Comparison of ENCODE assay signal across 23 cellular contexts in genomic region chr2:119005081-119005480, GRCh38.
A peak's percentile ranks its signal among the peaks of the same experiment; 100 is the strongest.
DNase-seq lines count a peak whose midpoint lies in the region; ATAC-seq, FAIRE-seq and TF ChIP-seq lines count a peak whose summit lies in the region.
"Had no signal": no experiment of that assay in that cellular context is flagged by ENCODE, and none has a peak within 500 bp of the region (broad histone marks: within the 10 kb centered on the region; RNA-seq: fewer than 3 reads in every experiment).

No MANE protein-coding gene starts in this region.

- in situ Hi-C loops in gastrocnemius medialis (cut with MboI; ENCODE audit: low sequenced_read_pairs in 4 of 4) = loop anchor here in 2 of 4 donors (25.0 kb wide), 1 partner anchor 307 kb away; no protein-coding TSS in a partner anchor

- TF ChIP-seq CTCF in foreskin keratinocyte (conservative IDR thresholded peaks at IDR 0.05) = no peak
- TF ChIP-seq CTCF in upper lobe of right lung (IDR thresholded peaks at IDR 0.05) = no peak
- TF ChIP-seq CTCF in gastrocnemius medialis (IDR thresholded peaks at IDR 0.05 in 4 of 5, conservative IDR thresholded peaks at IDR 0.05 in 1 of 5) = no peak

- intact Hi-C loops in upper lobe of right lung (cut with DNase I) (no loop called here), gastrocnemius medialis (cut with DNase I; ENCODE audit: low total_unique reads) (no loop called here)

- ATAC-seq in foreskin keratinocyte (peak; percentile 50), upper lobe of right lung (peak; percentile 50), GM19351 (IDR thresholded peaks at IDR 0.05; ENCODE audit: unreplicated experiment) (no peak), gastrocnemius medialis (no peak)
- ATAC-seq: activated CD8-positive, alpha-beta T cell treated with anti-CD3 and anti-CD28 coated beads for 36 hours; activated T-cell treated with anti-CD3 and anti-CD28 coated beads, Interleukin-2, amount 50 U/mL, for 72 hours; GM23338 had no signal

- H3K27me3 ChIP-seq in foreskin keratinocyte = peaks cover 36% of the 10 kb centered on the region
- H3K27me3 ChIP-seq in upper lobe of right lung = no peaks in the 10 kb centered on the region
- H3K27me3 ChIP-seq in gastrocnemius medialis = no peaks in the 10 kb centered on the region
- H3K27me3 ChIP-seq: BE2C, uterus had no signal

- DNase-seq in NK-92 treated with Interleukin-12 subunit alpha and Interleukin-12 subunit beta, amount 100 ng/mL, for 24 hours (lab: John Stamatoyannopoulos, UW) = peak; percentile 76
- DNase-seq in NK-92 (lab: John Stamatoyannopoulos, UW; ENCODE audit: unreplicated experiment) = no peak
- peak; percentile 15 for DNase-seq in RPMI7951 (ENCODE audit: low read depth)
- DNase-seq in foreskin keratinocyte = peak in 1 of 2 donors; percentile 36
- no peak for DNase-seq in upper lobe of right lung
- DNase-seq in gastrocnemius medialis = no peak
- no peak for DNase-seq in GM12891 (ENCODE audit: insufficient read length, low spot score)
- DNase-seq: 8988T; activated B cell treated with CpG ODN at 0.5 μM for 24 hours; activated CD8-positive, alpha-beta T cell treated with anti-CD3 and anti-CD28 coated beads for 36 hours; activated T-cell treated with anti-CD3 and anti-CD28 coated beads, Interleukin-2, amount 50 U/mL, for 72 hours; BE2C; NCI-H1694 treated with DMSO at 0.1 percent for 48 hours; NCI-H446; stomach; T-helper 2 cell; uterus had no signal

- H3K4me1 ChIP-seq in foreskin keratinocyte (no peaks in the 10 kb centered on the region), upper lobe of right lung (no peaks in the 10 kb centered on the region), gastrocnemius medialis (no peaks in the 10 kb centered on the region)
- H3K4me1 ChIP-seq: BE2C, Caco-2, parathyroid adenoma, stomach, uterus had no signal

- no peaks in the 10 kb centered on the region for H3K36me3 ChIP-seq in upper lobe of right lung
- no peaks in the 10 kb centered on the region for H3K36me3 ChIP-seq in gastrocnemius medialis
- H3K36me3 ChIP-seq: BE2C, stomach, uterus had no signal

- FAIRE-seq in GM12891 (lab: Jason Lieb, UNC) = no peak
- FAIRE-seq: islet of Langerhans had no signal

- H3K4me3 ChIP-seq in upper lobe of right lung = no peak overlapping the region
- H3K4me3 ChIP-seq in gastrocnemius medialis = no peak overlapping the region
- H3K4me3 ChIP-seq: GM23338, skin epidermis, stomach, uterus had no signal

- no peak for TF ChIP-seq POLR2A in gastrocnemius medialis (IDR thresholded peaks at IDR 0.05)
- no peak for TF ChIP-seq POLR2A in GM12891 (IDR thresholded peaks at IDR 0.05; ENCODE audit: low read depth, low read length)

- H3K27ac ChIP-seq in foreskin keratinocyte (no peak overlapping the region), upper lobe of right lung (no peak overlapping the region), gastrocnemius medialis (no peak overlapping the region)
- H3K27ac ChIP-seq: parathyroid adenoma, skin epidermis, stomach, uterus had no signal

- H3K9me3 ChIP-seq in upper lobe of right lung (no peaks in the 10 kb centered on the region), gastrocnemius medialis (no peaks in the 10 kb centered on the region)
- H3K9me3 ChIP-seq: BE2C, Caco-2, uterus had no signal

TF ChIP-seq in GM12891, 5 proteins besides CTCF, POLR2A, EP300 and RAD21:
- TF ChIP-seq POLR2AphosphoS5 (IDR thresholded peaks at IDR 0.05; ENCODE audit: low read depth, low read length) (no peak), SPI1 (IDR thresholded peaks at IDR 0.05; ENCODE audit: low read depth, low read length) (no peak), POU2F2 (IDR thresholded peaks at IDR 0.05; ENCODE audit: low read depth, low read length) (no peak), PAX5 (IDR thresholded peaks at IDR 0.05; ENCODE audit: insufficient read depth, low read length, severe bottlenecking) (no peak), TAF1 (IDR thresholded peaks at IDR 0.05; ENCODE audit: low read depth, low read length) (no peak)

Comparison
In these comparisons a context has a peak if more than half of its experiments do, and no peak if none do; other contexts are left out.
1. DNase-seq: peak in NK-92 treated with Interleukin-12 subunit alpha and Interleukin-12 subunit beta, amount 100 ng/mL, for 24 hours (single experiment) and RPMI7951 (single experiment); none in NK-92 (single experiment), upper lobe of right lung (single experiment), gastrocnemius medialis (0 of 2) and GM12891 (single experiment).
2. ATAC-seq: peak in foreskin keratinocyte (single experiment) and upper lobe of right lung (single experiment); none in GM19351 (single experiment) and gastrocnemius medialis (0 of 2).